10 cellular contexts compared by ENCODE assay signal in the genomic region with DNA sequence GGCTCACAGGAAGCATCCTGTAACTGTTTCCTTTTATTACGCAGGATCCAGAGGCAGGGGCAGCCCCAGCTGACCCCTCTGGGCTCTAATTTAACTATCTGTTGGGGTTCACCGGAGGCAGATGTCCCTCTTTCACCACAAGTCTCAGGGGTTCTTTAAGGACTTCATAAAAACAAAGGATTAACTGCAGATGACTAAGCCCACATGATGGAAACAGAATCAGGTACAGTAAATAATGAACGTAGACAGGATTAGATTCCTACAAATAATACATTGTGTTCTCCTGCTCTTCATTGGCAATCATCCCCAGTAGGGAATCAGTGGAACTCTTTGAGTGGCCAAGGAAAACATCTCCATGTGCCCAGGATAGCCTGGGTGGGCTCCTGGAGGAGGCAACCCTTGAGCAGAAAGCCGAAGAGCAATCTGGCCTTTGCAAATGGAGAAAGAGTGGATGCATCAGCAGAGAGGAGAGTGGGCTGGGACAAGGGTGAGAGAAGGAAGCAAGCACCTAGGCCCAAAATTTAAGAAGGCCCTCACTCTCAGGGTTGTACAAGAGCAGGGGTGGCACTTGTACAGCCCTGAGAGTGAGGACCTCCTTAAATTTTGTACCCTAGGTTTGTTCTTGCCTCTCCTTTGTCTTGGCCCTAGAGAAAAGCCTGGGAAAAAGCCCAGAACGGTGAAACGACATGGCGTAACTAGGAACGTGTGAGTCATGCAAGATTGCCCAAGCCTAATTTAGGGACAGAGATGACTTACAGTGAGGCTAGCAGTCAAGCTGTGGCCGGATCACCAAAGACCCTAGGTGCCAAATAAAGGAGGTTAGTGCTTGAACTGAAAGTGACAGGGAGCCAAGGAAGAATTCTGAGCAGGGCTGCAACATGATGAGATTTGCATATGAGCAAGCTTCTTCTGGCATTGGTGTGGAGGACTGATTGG. TPM values are rescaled to one million over a fixed set of nuclear protein-coding genes. Genes with fewer than 3 reads are reported as not detected.
DNase-seq lines count a peak whose midpoint lies in the region; ATAC-seq, FAIRE-seq and TF ChIP-seq lines count a peak whose summit lies in the region.
"Had no signal": no experiment of that assay in that cellular context is flagged by ENCODE, and none has a peak within 500 bp of the region (broad histone marks: within the 10 kb centered on the region; RNA-seq: fewer than 3 reads in every experiment).

No MANE protein-coding gene starts in this region.

- H3K27me3 ChIP-seq in heart right ventricle: no peaks in the 10 kb centered on the region

- no peak for ATAC-seq in T-helper 17 cell
- peak in 5 of 8 donors; percentile 22 to 78 (median 48) for ATAC-seq in heart right ventricle
- ATAC-seq in stimulated activated effector memory CD8-positive, alpha-beta T cell treated with anti-CD3 and anti-CD28 coated beads, Interleukin-12 subunit alpha, Interleukin-12 subunit beta, amount 100 ng/mL, for 72 hours: no peak

- TF ChIP-seq POLR2A in GM12891 (IDR thresholded peaks at IDR 0.05; ENCODE audit: low read depth, low read length): no peak

- TF ChIP-seq CTCF in heart right ventricle (IDR thresholded peaks at IDR 0.05): no peak

- H3K4me3 ChIP-seq in heart right ventricle: no peak overlapping the region

- intact Hi-C loops in heart right ventricle (cut with DNase I): no loop called here

- WGBS in heart right ventricle, 2 donors: 73 to 75% methylated on average over 9 of the region's 9 CpGs

- no peaks in the 10 kb centered on the region for H3K27me3 Mint-ChIP-seq in T-helper 17 cell
- H3K27me3 Mint-ChIP-seq: type B pancreatic cell had no signal

- peak overlapping the region; percentile 68 for H3K4me3 Mint-ChIP-seq in T-helper 17 cell
- no peak overlapping the region for H3K4me3 Mint-ChIP-seq in stimulated activated effector memory CD8-positive, alpha-beta T cell treated with anti-CD3 and anti-CD28 coated beads, Interleukin-12 subunit alpha, Interleukin-12 subunit beta, amount 100 ng/mL, for 72 hours
- H3K4me3 Mint-ChIP-seq: type B pancreatic cell had no signal

- DNase-seq in GM12891 (ENCODE audit: insufficient read length, low spot score) (no peak), T-helper 17 cell (no peak), heart right ventricle (no peak), T-helper 1 cell (no peak), activated gamma-delta T cell (lab: John Stamatoyannopoulos, UW) (no peak)
- DNase-seq in stimulated activated effector memory CD8-positive, alpha-beta T cell treated with anti-CD3 and anti-CD28 coated beads, Interleukin-12 subunit alpha, Interleukin-12 subunit beta, amount 100 ng/mL, for 72 hours (ENCODE audit: low spot score in 2 of 2): no peak
- DNase-seq in stimulated activated CD4-positive, alpha-beta T cell treated with anti-CD3 and anti-CD28 coated beads, Interleukin-12 subunit alpha, Interleukin-12 subunit beta, amount 100 ng/mL, for 4 hours: no peak
- no peak for DNase-seq in stimulated activated CD4-positive, alpha-beta T cell treated with anti-CD3 and anti-CD28 coated beads, Interleukin-2, amount 100 ng/mL, for 24 hours
- DNase-seq: NCI-H2227 treated with DMSO at 0.1 percent for 48 hours had no signal

- H3K4me1 ChIP-seq in heart right ventricle: peaks cover 0 to 49% (median 0%) of the 10 kb centered on the region in 9 donors

- H3K27ac ChIP-seq in heart right ventricle: peak overlapping the region in 2 of 10 donors; percentile 30 to 85

- peaks cover 2% of the 10 kb centered on the region for H3K36me3 Mint-ChIP-seq in T-helper 17 cell (ENCODE audit: low read depth)
- no peaks in the 10 kb centered on the region for H3K36me3 Mint-ChIP-seq in stimulated activated effector memory CD8-positive, alpha-beta T cell treated with anti-CD3 and anti-CD28 coated beads, Interleukin-12 subunit alpha, Interleukin-12 subunit beta, amount 100 ng/mL, for 72 hours
- H3K36me3 Mint-ChIP-seq: type B pancreatic cell had no signal

- peak; percentile 16 for FAIRE-seq in GM12891 (lab: Jason Lieb, UNC)

- H3K36me3 ChIP-seq in heart right ventricle: no peaks in the 10 kb centered on the region

- H3K9me3 ChIP-seq in T-helper 17 cell (ENCODE audit: control insufficient read depth, low read length, poor library complexity, severe bottlenecking): no peaks in the 10 kb centered on the region
- no peaks in the 10 kb centered on the region for H3K9me3 ChIP-seq in heart right ventricle

- peak overlapping the region; percentile 94 for H3K27ac Mint-ChIP-seq in T-helper 17 cell
- H3K27ac Mint-ChIP-seq in stimulated activated effector memory CD8-positive, alpha-beta T cell treated with anti-CD3 and anti-CD28 coated beads, Interleukin-12 subunit alpha, Interleukin-12 subunit beta, amount 100 ng/mL, for 72 hours: peak overlapping the region; percentile 87
- H3K27ac Mint-ChIP-seq: type B pancreatic cell had no signal

- H3K4me1 Mint-ChIP-seq in T-helper 17 cell: peaks cover 26% of the 10 kb centered on the region
- peaks cover 19% of the 10 kb centered on the region for H3K4me1 Mint-ChIP-seq in stimulated activated effector memory CD8-positive, alpha-beta T cell treated with anti-CD3 and anti-CD28 coated beads, Interleukin-12 subunit alpha, Interleukin-12 subunit beta, amount 100 ng/mL, for 72 hours

- H3K9me3 Mint-ChIP-seq in stimulated activated effector memory CD8-positive, alpha-beta T cell treated with anti-CD3 and anti-CD28 coated beads, Interleukin-12 subunit alpha, Interleukin-12 subunit beta, amount 100 ng/mL, for 72 hours: no peaks in the 10 kb centered on the region

TF ChIP-seq in GM12891, 5 proteins besides CTCF, POLR2A, EP300 and RAD21:
- TF ChIP-seq PAX5 (IDR thresholded peaks at IDR 0.05; ENCODE audit: insufficient read depth, low read length, severe bottlenecking): no peak
- TF ChIP-seq POLR2AphosphoS5 (IDR thresholded peaks at IDR 0.05; ENCODE audit: low read depth, low read length): no peak
- TF ChIP-seq SPI1 (IDR thresholded peaks at IDR 0.05; ENCODE audit: low read depth, low read length): no peak
- 0 out of 2 replicates have a peak, but pooled peaks have one; percentile 22 for TF ChIP-seq POU2F2 (IDR thresholded peaks at IDR 0.05; ENCODE audit: low read depth, low read length)
- no peak for TF ChIP-seq TAF1 (IDR thresholded peaks at IDR 0.05; ENCODE audit: low read depth, low read length)

RNA-seq across cellular contexts. Expression of a gene that starts 24.8 kb away (rescaled TPM):
- polyA plus RNA-seq in GM12891 (2012; ENCODE audit: low read depth, missing spikeins): 16.5 TPM
- total RNA-seq in T-helper 17 cell: 10 to 100 TPM; 19.6 to 20.9 TPM
- total RNA-seq in heart right ventricle: 10 to 100 TPM in 1 of 10 donors, 1 to 10 TPM in 9; 1.7 to 17.7 (median 3.7) TPM
- polyA plus RNA-seq in heart right ventricle: 1 to 10 TPM; 2.5 to 4.8 TPM

Comparison
In these comparisons a context has a peak if more than half of its experiments do, and no peak if none do; other contexts are left out.
1. ATAC-seq: peak in heart right ventricle (5 of 8); none in T-helper 17 cell (single experiment) and stimulated activated effector memory CD8-positive, alpha-beta T cell treated with anti-CD3 and anti-CD28 coated beads, Interleukin-12 subunit alpha, Interleukin-12 subunit beta, amount 100 ng/mL, for 72 hours (single experiment).